25 cellular contexts compared by ENCODE assay signal in the genomic region with DNA sequence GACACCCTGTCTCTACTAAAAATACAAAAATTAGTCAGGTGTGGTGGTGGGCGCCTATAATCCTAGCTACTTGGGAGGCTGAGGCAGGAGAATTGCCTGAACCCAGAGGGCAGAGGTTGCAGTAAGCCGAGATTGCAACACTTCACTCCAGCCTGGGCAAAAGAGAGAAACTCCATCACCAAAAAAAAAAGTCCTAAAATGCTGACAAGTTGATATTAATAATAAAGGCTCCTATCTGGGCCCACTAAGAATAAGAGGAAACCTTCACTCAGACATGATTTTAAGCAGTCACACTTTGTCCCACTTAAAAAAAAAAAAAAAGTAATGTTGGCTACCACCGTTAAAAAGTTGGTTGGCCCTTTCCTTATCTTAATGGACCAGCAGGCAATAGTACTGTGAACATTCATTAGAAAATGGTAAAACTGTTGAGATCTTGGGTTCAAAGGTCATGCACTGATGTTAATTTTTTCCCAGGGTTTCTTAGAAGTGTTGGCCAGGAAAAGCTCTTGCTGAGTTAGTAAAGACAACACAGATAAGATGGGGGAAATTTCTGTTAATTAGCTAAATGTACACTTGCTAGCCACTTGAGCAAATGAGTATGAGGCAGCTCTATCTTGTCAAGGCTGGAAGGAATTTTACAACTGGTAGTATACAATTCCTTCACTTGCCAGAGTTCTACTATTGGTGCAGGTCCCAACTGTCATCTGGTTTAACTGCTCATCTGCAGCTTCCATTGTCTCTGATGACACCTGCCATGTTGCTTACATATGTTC. TPM values are rescaled to one million over a fixed set of nuclear protein-coding genes. Genes with fewer than 3 reads are reported as not detected.
DNase-seq lines count a peak whose midpoint lies in the region; ATAC-seq, FAIRE-seq and TF ChIP-seq lines count a peak whose summit lies in the region.
"Had no signal": no experiment of that assay in that cellular context is flagged by ENCODE, and none has a peak within 500 bp of the region (broad histone marks: within the 10 kb centered on the region; RNA-seq: fewer than 3 reads in every experiment).

No MANE protein-coding gene starts in this region.

- intact Hi-C loops in GM12878 (cut with micrococcal nuclease; ENCODE audit: unreplicated experiment) = no loop called here

- no peak for TF ChIP-seq POLR2A in GM12878 (IDR thresholded peaks at IDR 0.05; ENCODE audit: low read depth, low read length)

- CTCF ChIA-PET in GM12878 (lab: Yijun Ruan, JAX) = interaction anchor here (0.9 to 1.3 kb wide), 3 partner anchors 8 to 21 kb away, joined by 3 to 6 read pairs (median 3); no protein-coding TSS in a partner anchor

- H3K27me3 ChIP-seq in GM12878 (replicated peaks in 1 of 2; ENCODE audit: control insufficient read depth in 2 of 2, insufficient read depth in 2 of 2, low read length in 1 of 2) = no peaks in the 10 kb centered on the region
- H3K27me3 ChIP-seq: BE2C, Peyer's patch had no signal

- peaks cover 30% of the 10 kb centered on the region for H3K4me1 ChIP-seq in GM12878 (ENCODE audit: control insufficient read depth, insufficient read depth, low read length)
- H3K4me1 ChIP-seq: BE2C, Peyer's patch had no signal

- DNase-seq in CMK (ENCODE audit: low read depth) (peak; percentile 74), OCI-M1 (lab: John Stamatoyannopoulos, UW) (peak; percentile 98), GM12878 (ENCODE audit: low read depth, low spot score) (no peak), left lobe of liver (ENCODE audit: low spot score) (no peak), ecto neural progenitor cell (ENCODE audit: low spot score) (no peak), HuH-7 (ENCODE audit: low spot score) (no peak)
- DNase-seq: 8988T, ACHN, BE2C, DMS153, DND-41, H7, Kasumi-1, NCI-H1105 treated with DMSO at 0.1 percent for 48 hours, NCI-H1694, NCI-H2081, NCI-H226, NCI-H510A, NCI-H69, Peyer's patch, SHP77 treated with DMSO at 0.1 percent for 48 hours had no signal

- no peak overlapping the region for H3K4me2 ChIP-seq in GM12878 (ENCODE audit: control insufficient read depth, insufficient read depth)

- SMC1A ChIA-PET in GM12878 (lab: Charles Lee; ENCODE audit: uncharacterized antibody, unreplicated experiment) = interaction anchor here (0.7 to 1.2 kb wide), 5 partner anchors 9 to 74 kb away, joined by 3 to 6 read pairs (median 3); no protein-coding TSS in a partner anchor

- in situ Hi-C loops in GM12878 (cut with MboI) = no loop called here

- FAIRE-seq in GM12878 (lab: Jason Lieb, UNC) = no peak
- FAIRE-seq: GM19239, HTR-8/SVneo had no signal

- POLR2A ChIA-PET in GM12878 (lab: Charles Lee) = interaction anchor here (0.7 kb wide), 1 partner anchor 28 kb away, joined by 3 read pairs; no protein-coding TSS in a partner anchor

- H3K9me3 ChIP-seq in GM12878 (replicated peaks; ENCODE audit: control insufficient read depth, insufficient read depth, low read length) = peaks cover 2% of the 10 kb centered on the region; the same call in 1 of the 3 replicates
- H3K9me3 ChIP-seq: BE2C, Peyer's patch had no signal

- TF ChIP-seq RAD21 in GM12878 (IDR thresholded peaks at IDR 0.05; ENCODE audit: insufficient read depth, low read depth, low read length) = no peak

- no peaks in the 10 kb centered on the region for H4K20me1 ChIP-seq in GM12878 (ENCODE audit: control insufficient read depth, insufficient read depth)

- 92% methylated on average over 3 of the region's 3 CpGs for WGBS in GM12878 (ENCODE audit: insufficient coverage, insufficient replicate concordance, low lambda C conversion rate, missing lambda C conversion rate)

- no peaks in the 10 kb centered on the region for H3K79me2 ChIP-seq in GM12878 (ENCODE audit: control insufficient read depth, insufficient read depth, low read length)

- RAD21 ChIA-PET in GM12878 (lab: Charles Lee; ENCODE audit: unreplicated experiment) = interaction anchor here (0.7 to 1.1 kb wide), 2 partner anchors 20 to 22 kb away, joined by 3 read pairs; no protein-coding TSS in a partner anchor

- TF ChIP-seq CTCF in GM12878 (IDR thresholded peaks at IDR 0.05 in 2 of 3, conservative IDR thresholded peaks at IDR 0.05 in 1 of 3; ENCODE audit: control insufficient read depth in 2 of 3, extremely low read depth in 1 of 3, insufficient read depth in 1 of 3, low read depth in 3 of 3, low read length in 3 of 3) = no peak

- no peak overlapping the region for H3K9ac ChIP-seq in GM12878 (ENCODE audit: control insufficient read depth, insufficient read depth, low read length)

- H3K36me3 ChIP-seq in GM12878 (ENCODE audit: control insufficient read depth in 2 of 2, insufficient read depth in 2 of 2, low read length in 1 of 2) = no peaks in the 10 kb centered on the region
- H3K36me3 ChIP-seq: BE2C, Peyer's patch had no signal

- no peak overlapping the region for H2AFZ ChIP-seq in GM12878 (ENCODE audit: control insufficient read depth, low read depth, low read length)

- H3K27ac ChIP-seq in GM12878 (ENCODE audit: control insufficient read depth, insufficient read depth) = no peak overlapping the region
- H3K27ac ChIP-seq: Peyer's patch had no signal

- TF ChIP-seq EP300 in GM12878 (IDR thresholded peaks at IDR 0.05; ENCODE audit: borderline replicate concordance in 1 of 2, control insufficient read depth in 1 of 2, low read depth in 2 of 2, low read length in 2 of 2) = no peak

- no peak for ATAC-seq in GM12878
- peak; percentile 34 for ATAC-seq in left lobe of liver
- ATAC-seq in HG02759 (IDR thresholded peaks at IDR 0.05; ENCODE audit: unreplicated experiment) = no peak
- no peak for ATAC-seq in HG03139 (IDR thresholded peaks at IDR 0.05; ENCODE audit: unreplicated experiment)

- H3K4me3 ChIP-seq in GM12878 = no peak overlapping the region
- H3K4me3 ChIP-seq: Peyer's patch had no signal

- BruUV-seq in GM12878 (replicated peaks; lab: Mats Ljungman, UMichigan) = no TSS peak

TF ChIP-seq in GM12878, 131 proteins besides CTCF, POLR2A, EP300 and RAD21:
- TF ChIP-seq MEF2A (IDR thresholded peaks at IDR 0.05; ENCODE audit: insufficient read depth, low read depth, low read length) = no peak
- TF ChIP-seq, protein P1, sequence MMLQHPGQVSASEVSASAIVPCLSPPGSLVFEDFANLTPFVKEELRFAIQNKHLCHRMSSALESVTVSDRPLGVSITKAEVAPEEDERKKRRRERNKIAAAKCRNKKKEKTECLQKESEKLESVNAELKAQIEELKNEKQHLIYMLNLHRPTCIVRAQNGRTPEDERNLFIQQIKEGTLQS (IDR thresholded peaks at IDR 0.05; ENCODE audit: borderline replicate concordance, extremely low read depth, low read depth, low read length) = no peak
- TF ChIP-seq NR2C1 (IDR thresholded peaks at IDR 0.05) = peak; percentile 11; the same call in 1 of the 2 replicates
- no peak for TF ChIP-seq SUPT20H (IDR thresholded peaks at IDR 0.05; ENCODE audit: borderline replicate concordance, control insufficient read depth, low read depth, low read length)

RNA-seq across cellular contexts. Expression of gene BMP2K, which starts 43.6 kb away (rescaled TPM):
- 264 and 275 TPM in 2 replicates for total RNA-seq in GM12878 (2013; cell fraction: nucleolus; rRNA removed)
- total RNA-seq in GM12878 (2014; rRNA removed) (36.3 and 41.1 TPM in 2 replicates), GM12878 (2014; rRNA removed; fragmentation: Illumina TruSeq; extraction: Trizol) (36.0 and 36.2 TPM in 2 replicates), GM12878 (2021) (24.9 and 25.6 TPM in 2 replicates), left lobe of liver (14.2 TPM)
- 2.5 TPM for polyA plus RNA-seq in GM12878 (2011; ENCODE audit: low read depth)
- polyA plus RNA-seq in GM12878 (2011; rRNA removed) (84.6 and 87.0 TPM in 2 replicates), GM12878 (2014; fragmentation: Illumina TruSeq; extraction: Trizol) (27.3 and 35.5 TPM in 2 replicates), GM12878 (2014; fragmentation: Nextera tagmentation; extraction: Ambion mirVana) (1 to 10 TPM; 5.4 to 8.6 TPM), GM12878 (2014; rRNA removed) (18.2 and 24.6 TPM in 2 replicates), GM12878 (2016; fragmentation: Nextera tagmentation; extraction: Ambion mirVana) (10 to 100 TPM in 1 of 2 experiments, 1 to 10 TPM in 1; 3.3 to 11.3 TPM)
- 37.7 and 39.0 TPM in 2 replicates for polyA plus RNA-seq in GM12878 (2011; cell fraction: cytosol; rRNA removed)
- 123 and 134 TPM in 2 replicates for polyA plus RNA-seq in GM12878 (2011; cell fraction: nucleus; rRNA removed)
- 7.6 and 8.8 TPM in 2 replicates for polyA plus RNA-seq in GM12878 (2012)
- polyA minus RNA-seq in GM12878 (2011; rRNA and poly(A)+ RNA removed) = 131 and 158 TPM in 2 replicates
- polyA minus RNA-seq in GM12878 (2011; cell fraction: cytosol; rRNA and poly(A)+ RNA removed) = 27.3 and 36.6 TPM in 2 replicates
- polyA minus RNA-seq in GM12878 (2011; cell fraction: nucleus; rRNA and poly(A)+ RNA removed) = 180 and 273 TPM in 2 replicates

Comparison
In these comparisons a context has a peak if more than half of its experiments do, and no peak if none do; other contexts are left out.
1. DNase-seq: peak in CMK (single experiment) and OCI-M1 (single experiment); none in GM12878 (single experiment), left lobe of liver (single experiment), ecto neural progenitor cell (single experiment) and HuH-7 (single experiment).